In the genomic region with DNA sequence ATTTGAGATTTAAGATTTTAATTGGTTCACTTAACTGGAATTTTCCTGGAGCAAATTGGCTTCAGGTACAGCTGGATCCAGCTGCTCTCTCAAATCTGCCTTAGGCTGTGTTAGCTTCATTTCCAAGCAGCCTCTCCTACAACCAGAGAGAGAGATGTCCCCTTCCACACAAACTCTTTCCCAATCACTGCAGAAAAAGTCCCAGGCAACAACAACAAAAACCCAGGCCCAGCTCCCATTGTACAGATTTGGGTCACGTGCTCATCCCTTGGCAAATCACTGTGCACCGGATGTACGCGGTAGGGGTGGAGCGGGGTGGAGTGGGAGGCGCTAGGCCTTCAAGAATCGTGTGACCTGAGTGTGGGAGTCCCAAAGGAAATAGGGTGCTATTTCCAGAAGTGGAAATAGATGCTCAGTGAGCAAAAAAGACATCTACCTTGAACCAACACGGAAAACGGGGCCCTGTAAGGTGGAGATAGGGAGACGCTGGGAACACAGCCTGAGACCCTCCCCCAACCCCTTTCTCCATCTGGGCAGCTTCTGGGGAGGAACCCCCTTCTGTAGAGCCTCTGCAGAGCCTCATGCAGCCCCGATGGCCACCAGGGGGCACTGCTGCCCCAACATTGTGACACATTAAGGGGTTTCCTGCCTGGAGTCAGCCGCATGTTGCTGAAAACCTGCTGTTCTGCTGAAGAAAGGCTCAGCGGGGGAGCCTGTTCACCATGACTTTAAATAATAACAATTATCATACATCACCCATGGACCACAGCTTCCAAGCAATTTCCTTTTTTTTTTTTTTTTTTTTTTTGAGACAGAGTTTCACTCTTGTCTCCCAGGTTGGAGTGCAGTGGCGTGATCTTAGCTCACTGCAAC, we compare ENCODE assay signal across 1 cellular context.
A peak's percentile ranks its signal among the peaks of the same experiment; 100 is the strongest.
TF ChIP-seq lines count a peak whose summit lies in the region.

No MANE protein-coding gene starts in this region.

TF ChIP-seq in K562, 482 proteins besides CTCF, POLR2A, EP300 and RAD21 (continued from another document and continues in another):
- TF ChIP-seq POLR2H (tag; IDR thresholded peaks at IDR 0.05; ENCODE audit: low read depth) (no peak), EWSR1 (IDR thresholded peaks at IDR 0.05; ENCODE audit: borderline replicate concordance, low read depth, partially characterized antibody) (no peak), HDAC2 (IDR thresholded peaks at IDR 0.05) (peak; percentile 83), PRDM10 (IDR thresholded peaks at IDR 0.05; ENCODE audit: partially characterized antibody) (peak; percentile 17), ZNF24 (IDR thresholded peaks at IDR 0.05) (no peak), ZNF76 (CRISPR knock-in tag; IDR thresholded peaks at IDR 0.05; ENCODE audit: borderline replicate concordance) (no peak), CEBPB (tag; IDR thresholded peaks at IDR 0.05) (peak; percentile 17), CHCHD3 (CRISPR knock-in tag; IDR thresholded peaks at IDR 0.05) (no peak), MEIS2 (IDR thresholded peaks at IDR 0.05; ENCODE audit: partially characterized antibody) (no peak), C11orf30 (IDR thresholded peaks at IDR 0.05; ENCODE audit: low read depth) (peak; percentile 46; the same call in 1 of the 2 replicates), MYNN (IDR thresholded peaks at IDR 0.05) (0 out of 2 replicates have a peak, but pooled peaks have one; percentile 16), MYNN (CRISPR knock-in tag; IDR thresholded peaks at IDR 0.05) (no peak), KLF6 (CRISPR knock-in tag; IDR thresholded peaks at IDR 0.05; ENCODE audit: borderline replicate concordance) (no peak), EP400 (IDR thresholded peaks at IDR 0.05) (peak; percentile 46; the same call in 1 of the 2 replicates), TCF3 (CRISPR knock-in tag; IDR thresholded peaks at IDR 0.05) (no peak), ZKSCAN1 (IDR thresholded peaks at IDR 0.05; ENCODE audit: low read depth, low read length) (no peak), CHD4 (IDR thresholded peaks at IDR 0.05; ENCODE audit: insufficient read depth, insufficient replicate concordance, low read depth, low read length, poor library complexity, severe bottlenecking) (no peak), GMEB1 (CRISPR knock-in tag; IDR thresholded peaks at IDR 0.05) (no peak), CC2D1A (IDR thresholded peaks at IDR 0.05) (peak; percentile 53), ADNP (tag; IDR thresholded peaks at IDR 0.05) (0 out of 2 replicates have a peak, but pooled peaks have one; percentile 54), ZNF311 (CRISPR knock-in tag; IDR thresholded peaks at IDR 0.05) (no peak), KLF13 (tag; IDR thresholded peaks at IDR 0.05; ENCODE audit: borderline replicate concordance, low read depth) (0 out of 2 replicates have a peak, but pooled peaks have one; percentile 44), KLF16 (IDR thresholded peaks at IDR 0.05) (peak; percentile 45; the same call in 1 of the 2 replicates), STAG1 (CRISPR knock-in tag; IDR thresholded peaks at IDR 0.05; ENCODE audit: borderline replicate concordance) (peak; percentile 71; the same call in 1 of the 2 replicates), HDGF (IDR thresholded peaks at IDR 0.05) (0 out of 2 replicates have a peak, but pooled peaks have one; percentile 38), ZNF57 (CRISPR knock-in tag; IDR thresholded peaks at IDR 0.05) (no peak), ZNF644 (tag; IDR thresholded peaks at IDR 0.05; ENCODE audit: low read depth) (no peak), SMC3 (conservative IDR thresholded peaks at IDR 0.05; ENCODE audit: insufficient read depth, low read depth, low read length) (peak; percentile 94), NCOA6 (IDR thresholded peaks at IDR 0.05) (no peak), EGR1 (conservative IDR thresholded peaks at IDR 0.05) (peak; percentile 30; the same call in 1 of the 2 replicates), TAF15 (IDR thresholded peaks at IDR 0.05; ENCODE audit: low read depth, low read length) (no peak), HDAC8 (tag; IDR thresholded peaks at IDR 0.05) (no peak), FOXJ2 (tag; IDR thresholded peaks at IDR 0.05) (no peak), CREM (IDR thresholded peaks at IDR 0.05; ENCODE audit: low read depth) (peak; percentile 31; the same call in 1 of the 2 replicates), ZNF707 (CRISPR knock-in tag; conservative IDR thresholded peaks at IDR 0.05) (no peak), USF2 (CRISPR knock-in tag; IDR thresholded peaks at IDR 0.05) (peak; percentile 91), CEBPG (CRISPR knock-in tag; IDR thresholded peaks at IDR 0.05) (no peak; the same call in 1 of the 2 replicates), CEBPG (tag; conservative IDR thresholded peaks at IDR 0.05 in 1 of 2, IDR thresholded peaks at IDR 0.05 in 1 of 2) (peak in 1 of 2 experiments; percentile 40; a peak in 1 of 4 replicates), MAZ (CRISPR knock-in tag; conservative IDR thresholded peaks at IDR 0.05 in 1 of 2, IDR thresholded peaks at IDR 0.05 in 1 of 2) (peak in 1 of 2 experiments; percentile 59; a peak in 2 of 4 replicates), TBP (optimal IDR thresholded peaks at IDR 0.05; ENCODE audit: low read depth, low read length) (peak; percentile 26), ZBTB7A (IDR thresholded peaks at IDR 0.05; ENCODE audit: borderline replicate concordance, control insufficient read depth, low read depth, low read length) (peak; percentile 83), MAX (CRISPR knock-in tag; IDR thresholded peaks at IDR 0.05) (no peak), HDAC1 (IDR thresholded peaks at IDR 0.05) (peak in 1 of 2 experiments; percentile 41; a peak in 1 of 4 replicates), RBM25 (IDR thresholded peaks at IDR 0.05; ENCODE audit: low read depth, low read length, severe bottlenecking) (peak; percentile 80), ZBTB49 (CRISPR knock-in tag; IDR thresholded peaks at IDR 0.05; ENCODE audit: borderline replicate concordance) (no peak), MEF2D (tag; conservative IDR thresholded peaks at IDR 0.05; ENCODE audit: low read depth) (no peak), ID3 (CRISPR knock-in tag; IDR thresholded peaks at IDR 0.05) (no peak), ID3 (tag; IDR thresholded peaks at IDR 0.05) (no peak; the same call in 1 of the 2 replicates), SMARCA5 (IDR thresholded peaks at IDR 0.05) (peak; percentile 60; the same call in 1 of the 2 replicates), ELF4 (CRISPR knock-in tag; IDR thresholded peaks at IDR 0.05) (no peak), SRSF3 (IDR thresholded peaks at IDR 0.05; ENCODE audit: insufficient read depth, low read length) (no peak)
- TF ChIP-seq, protein P1, sequence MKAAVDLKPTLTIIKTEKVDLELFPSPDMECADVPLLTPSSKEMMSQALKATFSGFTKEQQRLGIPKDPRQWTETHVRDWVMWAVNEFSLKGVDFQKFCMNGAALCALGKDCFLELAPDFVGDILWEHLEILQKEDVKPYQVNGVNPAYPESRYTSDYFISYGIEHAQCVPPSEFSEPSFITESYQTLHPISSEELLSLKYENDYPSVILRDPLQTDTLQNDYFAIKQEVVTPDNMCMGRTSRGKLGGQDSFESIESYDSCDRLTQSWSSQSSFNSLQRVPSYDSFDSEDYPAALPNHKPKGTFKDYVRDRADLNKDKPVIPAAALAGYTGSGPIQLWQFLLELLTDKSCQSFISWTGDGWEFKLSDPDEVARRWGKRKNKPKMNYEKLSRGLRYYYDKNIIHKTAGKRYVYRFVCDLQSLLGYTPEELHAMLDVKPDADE (conservative IDR thresholded peaks at IDR 0.05; ENCODE audit: control insufficient read depth, low read depth, low read length): no peak
- TF ChIP-seq, protein P2, sequence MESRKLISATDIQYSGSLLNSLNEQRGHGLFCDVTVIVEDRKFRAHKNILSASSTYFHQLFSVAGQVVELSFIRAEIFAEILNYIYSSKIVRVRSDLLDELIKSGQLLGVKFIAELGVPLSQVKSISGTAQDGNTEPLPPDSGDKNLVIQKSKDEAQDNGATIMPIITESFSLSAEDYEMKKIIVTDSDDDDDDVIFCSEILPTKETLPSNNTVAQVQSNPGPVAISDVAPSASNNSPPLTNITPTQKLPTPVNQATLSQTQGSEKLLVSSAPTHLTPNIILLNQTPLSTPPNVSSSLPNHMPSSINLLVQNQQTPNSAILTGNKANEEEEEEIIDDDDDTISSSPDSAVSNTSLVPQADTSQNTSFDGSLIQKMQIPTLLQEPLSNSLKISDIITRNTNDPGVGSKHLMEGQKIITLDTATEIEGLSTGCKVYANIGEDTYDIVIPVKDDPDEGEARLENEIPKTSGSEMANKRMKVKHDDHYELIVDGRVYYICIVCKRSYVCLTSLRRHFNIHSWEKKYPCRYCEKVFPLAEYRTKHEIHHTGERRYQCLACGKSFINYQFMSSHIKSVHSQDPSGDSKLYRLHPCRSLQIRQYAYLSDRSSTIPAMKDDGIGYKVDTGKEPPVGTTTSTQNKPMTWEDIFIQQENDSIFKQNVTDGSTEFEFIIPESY (CRISPR knock-in tag; IDR thresholded peaks at IDR 0.05): no peak
- TF ChIP-seq, protein P3, sequence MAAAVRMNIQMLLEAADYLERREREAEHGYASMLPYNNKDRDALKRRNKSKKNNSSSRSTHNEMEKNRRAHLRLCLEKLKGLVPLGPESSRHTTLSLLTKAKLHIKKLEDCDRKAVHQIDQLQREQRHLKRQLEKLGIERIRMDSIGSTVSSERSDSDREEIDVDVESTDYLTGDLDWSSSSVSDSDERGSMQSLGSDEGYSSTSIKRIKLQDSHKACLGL (CRISPR knock-in tag; IDR thresholded peaks at IDR 0.05; ENCODE audit: borderline replicate concordance, poor library complexity, severe bottlenecking): no peak
